8 cellular contexts compared by ENCODE assay signal in the genomic region with DNA sequence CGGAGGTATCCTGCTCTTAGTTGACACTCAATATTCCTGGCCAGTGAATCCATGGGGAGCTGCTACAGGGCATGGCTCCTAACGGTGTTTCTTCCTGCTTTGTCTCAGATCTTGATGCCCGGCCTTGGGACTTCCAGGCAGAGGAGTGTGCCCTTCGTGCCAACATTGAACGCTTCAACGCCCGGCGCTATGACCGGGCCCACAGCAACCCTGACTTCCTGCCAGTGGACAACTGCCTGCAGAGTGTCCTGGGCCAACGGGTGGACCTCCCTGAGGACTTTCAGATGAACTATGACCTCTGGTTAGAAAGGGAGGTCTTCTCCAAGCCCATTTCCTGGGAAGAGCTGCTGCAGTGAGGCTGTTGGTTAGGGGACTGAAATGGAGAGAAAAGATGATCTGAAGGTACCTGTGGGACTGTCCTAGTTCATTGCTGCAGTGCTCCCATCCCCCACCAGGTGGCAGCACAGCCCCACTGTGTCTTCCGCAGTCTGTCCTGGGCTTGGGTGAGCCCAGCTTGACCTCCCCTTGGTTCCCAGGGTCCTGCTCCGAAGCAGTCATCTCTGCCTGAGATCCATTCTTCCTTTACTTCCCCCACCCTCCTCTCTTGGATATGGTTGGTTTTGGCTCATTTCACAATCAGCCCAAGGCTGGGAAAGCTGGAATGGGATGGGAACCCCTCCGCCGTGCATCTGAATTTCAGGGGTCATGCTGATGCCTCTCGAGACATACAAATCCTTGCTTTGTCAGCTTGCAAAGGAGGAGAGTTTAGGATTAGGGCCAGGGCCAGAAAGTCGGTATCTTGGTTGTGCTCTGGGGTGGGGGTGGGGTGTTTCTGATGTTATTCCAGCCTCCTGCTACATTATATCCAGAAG. TPM values are rescaled to one million over a fixed set of nuclear protein-coding genes. Genes with fewer than 3 reads are reported as not detected.
A peak's percentile ranks its signal among the peaks of the same experiment; 100 is the strongest.
DNase-seq lines count a peak whose midpoint lies in the region; ATAC-seq lines count a peak whose summit lies in the region.

No MANE protein-coding gene starts in this region.

- no peak overlapping the region for H3K4me2 ChIP-seq in mesendoderm (ENCODE audit: low read length)

- no peak overlapping the region for H2BK5ac ChIP-seq in mesendoderm (ENCODE audit: low read length)

- no peak overlapping the region for H3K56ac ChIP-seq in mesendoderm (ENCODE audit: low read length)

- H3K4ac ChIP-seq in mesendoderm (ENCODE audit: low read depth, low read length), result no peak overlapping the region

- no peak overlapping the region for H4K8ac ChIP-seq in mesendoderm (ENCODE audit: low read depth, low read length)

- H3K23ac ChIP-seq in mesendoderm (ENCODE audit: low read length), result no peak overlapping the region

- no CpG with 5 or more reads among the region's 16 CpGs for WGBS in mesendoderm (ENCODE audit: extremely low coverage, insufficient coverage, low lambda C conversion rate)

- no peak overlapping the region for H2BK15ac ChIP-seq in mesendoderm (replicated peaks; ENCODE audit: low read depth)

- no peak overlapping the region for H4K5ac ChIP-seq in mesendoderm (ENCODE audit: low read length)

- H3K4me1 ChIP-seq in mesendoderm (ENCODE audit: control insufficient read depth, low read depth, low read length), result no peaks in the 10 kb centered on the region

- no peak overlapping the region for H3K9ac ChIP-seq in mesendoderm (ENCODE audit: low read length)

- H3K79me1 ChIP-seq in mesendoderm (ENCODE audit: low read length), result no peaks in the 10 kb centered on the region

- no peaks in the 10 kb centered on the region for H3K79me2 ChIP-seq in mesendoderm (ENCODE audit: control insufficient read depth, insufficient read depth, low read length)

- no peak overlapping the region for H2AK5ac ChIP-seq in mesendoderm (ENCODE audit: low read length)

- peaks cover 29% of the 10 kb centered on the region for H3K36me3 ChIP-seq in mesendoderm (ENCODE audit: control insufficient read depth, insufficient read depth, low read length)

- H3K18ac ChIP-seq in mesendoderm (ENCODE audit: low read length), result no peak overlapping the region

- no peak for ATAC-seq in HG02870 (IDR thresholded peaks at IDR 0.05; ENCODE audit: unreplicated experiment)

- no peaks in the 10 kb centered on the region for H3K27me3 ChIP-seq in mesendoderm (ENCODE audit: insufficient read depth, low read length, poor library complexity)

- H2BK120ac ChIP-seq in mesendoderm (ENCODE audit: low read depth, low read length), result no peak overlapping the region

- no peak overlapping the region for H3K27ac ChIP-seq in mesendoderm (ENCODE audit: low read depth, low read length)

- DNase-seq in NCI-H2171 treated with DMSO at 0.1 percent for 48 hours (lab: John Stamatoyannopoulos, UW) (peak; percentile 30), NCI-H2171 (lab: John Stamatoyannopoulos, UW) (no peak), NCI-H1092 treated with DMSO at 0.1 percent for 48 hours (lab: John Stamatoyannopoulos, UW) (peak; percentile 16), dermis microvascular lymphatic vessel endothelial cell (ENCODE audit: low read depth in 2 of 2) (peak; percentile 11 to 45), mesendoderm (peak; percentile 72)
- peak; percentile 57 to 68 for DNase-seq in activated CD4-positive, alpha-beta T cell treated with anti-CD3 and anti-CD28 coated beads, Interleukin-2, amount 50 U/mL, for 24 hours (ENCODE audit: low read depth in 1 of 2, low spot score in 1 of 2)
- DNase-seq in stimulated activated CD8-positive, alpha-beta memory T cell treated with anti-CD3 and anti-CD28 coated beads, Interleukin-7, amount 100 ng/mL, for 4 hours (ENCODE audit: low read depth in 2 of 2), result peak; percentile 43 to 44

- no peak overlapping the region for H3K4me3 ChIP-seq in mesendoderm (ENCODE audit: low read length)

RNA-seq across cellular contexts. Expression of a gene that starts 16.7 kb away (rescaled TPM):
- not detected in 2 replicates for total RNA-seq in dermis microvascular lymphatic vessel endothelial cell
- polyA plus RNA-seq in mesendoderm (2013, experiment 1 of 2), result 0.21 TPM
- polyA plus RNA-seq in mesendoderm (2013, experiment 2 of 2), result 0.24 TPM

RNA-seq across cellular contexts. Expression of a gene that starts 19.4 kb away (rescaled TPM):
- 31.1 and 46.3 TPM in 2 replicates for total RNA-seq in dermis microvascular lymphatic vessel endothelial cell
- polyA plus RNA-seq in mesendoderm (2013, experiment 1 of 2), result 23.7 TPM
- polyA plus RNA-seq in mesendoderm (2013, experiment 2 of 2), result 23.4 TPM

RNA-seq across cellular contexts. Expression of a gene that starts 58.5 kb away (rescaled TPM):
- not detected in 2 replicates for total RNA-seq in dermis microvascular lymphatic vessel endothelial cell
- 0.03 TPM for polyA plus RNA-seq in mesendoderm (2013, experiment 1 of 2)
- 0.04 TPM for polyA plus RNA-seq in mesendoderm (2013, experiment 2 of 2)
